Comparison of ENCODE assay signal across 1 cellular context in the genomic region with DNA sequence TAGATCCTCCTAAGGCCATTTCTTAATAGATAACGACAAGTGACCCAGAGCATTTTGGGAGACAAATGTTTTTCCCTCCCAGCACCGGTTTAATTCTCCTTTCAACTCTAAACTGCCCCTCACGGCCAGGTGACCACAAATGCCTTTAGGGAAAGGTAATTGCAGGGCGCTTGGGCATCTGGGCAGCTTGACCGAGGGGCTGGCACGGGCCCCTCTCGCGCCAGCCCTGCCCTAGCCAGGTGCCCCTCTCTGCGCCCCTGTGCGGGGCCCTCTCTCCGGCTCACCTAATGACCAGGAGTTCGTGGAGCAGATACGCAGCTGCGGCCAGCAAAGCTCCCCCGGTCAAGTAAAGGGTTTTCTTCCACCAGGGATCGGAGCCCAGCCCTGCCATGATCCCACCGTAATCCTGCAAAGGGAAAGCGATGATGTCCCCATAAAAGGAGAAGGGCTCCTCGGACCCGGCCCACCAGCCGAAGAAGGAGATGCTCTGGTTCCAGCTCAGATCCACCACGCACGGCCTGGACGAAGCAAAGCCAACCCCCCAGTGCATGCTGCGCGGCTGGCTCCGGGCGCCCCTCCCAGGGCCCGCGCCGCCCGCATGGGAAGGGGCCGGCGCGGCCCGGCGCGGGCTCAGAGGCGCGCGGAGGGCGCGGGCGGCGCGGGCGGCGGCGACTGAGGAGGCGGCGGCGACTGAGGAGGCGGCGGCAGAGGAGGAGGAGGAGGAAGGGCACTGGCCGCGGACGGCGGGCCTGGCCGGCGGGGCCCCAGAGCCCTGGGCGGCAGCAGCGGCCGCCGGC.
TF ChIP-seq lines count a peak whose summit lies in the region.

No MANE protein-coding gene starts in this region.

TF ChIP-seq in HEK293, 187 proteins besides CTCF, POLR2A, EP300 and RAD21 (continued from another document):
- TF ChIP-seq, protein P1, sequence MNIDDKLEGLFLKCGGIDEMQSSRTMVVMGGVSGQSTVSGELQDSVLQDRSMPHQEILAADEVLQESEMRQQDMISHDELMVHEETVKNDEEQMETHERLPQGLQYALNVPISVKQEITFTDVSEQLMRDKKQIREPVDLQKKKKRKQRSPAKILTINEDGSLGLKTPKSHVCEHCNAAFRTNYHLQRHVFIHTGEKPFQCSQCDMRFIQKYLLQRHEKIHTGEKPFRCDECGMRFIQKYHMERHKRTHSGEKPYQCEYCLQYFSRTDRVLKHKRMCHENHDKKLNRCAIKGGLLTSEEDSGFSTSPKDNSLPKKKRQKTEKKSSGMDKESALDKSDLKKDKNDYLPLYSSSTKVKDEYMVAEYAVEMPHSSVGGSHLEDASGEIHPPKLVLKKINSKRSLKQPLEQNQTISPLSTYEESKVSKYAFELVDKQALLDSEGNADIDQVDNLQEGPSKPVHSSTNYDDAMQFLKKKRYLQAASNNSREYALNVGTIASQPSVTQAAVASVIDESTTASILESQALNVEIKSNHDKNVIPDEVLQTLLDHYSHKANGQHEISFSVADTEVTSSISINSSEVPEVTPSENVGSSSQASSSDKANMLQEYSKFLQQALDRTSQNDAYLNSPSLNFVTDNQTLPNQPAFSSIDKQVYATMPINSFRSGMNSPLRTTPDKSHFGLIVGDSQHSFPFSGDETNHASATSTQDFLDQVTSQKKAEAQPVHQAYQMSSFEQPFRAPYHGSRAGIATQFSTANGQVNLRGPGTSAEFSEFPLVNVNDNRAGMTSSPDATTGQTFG (tag by site-specific recombination; IDR thresholded peaks at IDR 0.05; ENCODE audit: borderline replicate concordance) = no peak
- TF ChIP-seq, protein P2, sequence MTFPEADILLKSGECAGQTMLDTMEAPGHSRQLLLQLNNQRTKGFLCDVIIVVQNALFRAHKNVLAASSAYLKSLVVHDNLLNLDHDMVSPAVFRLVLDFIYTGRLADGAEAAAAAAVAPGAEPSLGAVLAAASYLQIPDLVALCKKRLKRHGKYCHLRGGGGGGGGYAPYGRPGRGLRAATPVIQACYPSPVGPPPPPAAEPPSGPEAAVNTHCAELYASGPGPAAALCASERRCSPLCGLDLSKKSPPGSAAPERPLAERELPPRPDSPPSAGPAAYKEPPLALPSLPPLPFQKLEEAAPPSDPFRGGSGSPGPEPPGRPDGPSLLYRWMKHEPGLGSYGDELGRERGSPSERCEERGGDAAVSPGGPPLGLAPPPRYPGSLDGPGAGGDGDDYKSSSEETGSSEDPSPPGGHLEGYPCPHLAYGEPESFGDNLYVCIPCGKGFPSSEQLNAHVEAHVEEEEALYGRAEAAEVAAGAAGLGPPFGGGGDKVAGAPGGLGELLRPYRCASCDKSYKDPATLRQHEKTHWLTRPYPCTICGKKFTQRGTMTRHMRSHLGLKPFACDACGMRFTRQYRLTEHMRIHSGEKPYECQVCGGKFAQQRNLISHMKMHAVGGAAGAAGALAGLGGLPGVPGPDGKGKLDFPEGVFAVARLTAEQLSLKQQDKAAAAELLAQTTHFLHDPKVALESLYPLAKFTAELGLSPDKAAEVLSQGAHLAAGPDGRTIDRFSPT (tag by site-specific recombination; IDR thresholded peaks at IDR 0.05) = peak; percentile 78
- TF ChIP-seq GLIS2 (tag by site-specific recombination; IDR thresholded peaks at IDR 0.05) (peak; percentile 21; the same call in 1 of the 2 replicates), ZNF335 (tag by site-specific recombination; conservative IDR thresholded peaks at IDR 0.05) (peak; percentile 65)
